Comparison of ENCODE assay signal across 9 cellular contexts in genomic region chr11:20367313-20367948, GRCh38. TPM values are rescaled to one million over a fixed set of nuclear protein-coding genes. Genes with fewer than 3 reads are reported as not detected.
DNase-seq lines count a peak whose midpoint lies in the region; ATAC-seq, FAIRE-seq and TF ChIP-seq lines count a peak whose summit lies in the region.
"Had no signal": no experiment of that assay in that cellular context is flagged by ENCODE, and none has a peak within 500 bp of the region (broad histone marks: within the 10 kb centered on the region; RNA-seq: fewer than 3 reads in every experiment).

No MANE protein-coding gene starts in this region.

- intact Hi-C loops in adrenal gland (cut with DNase I): no loop called here
- intact Hi-C loops in kidney (cut with DNase I): no loop called here

- ATAC-seq in HG03520 (IDR thresholded peaks at IDR 0.05; ENCODE audit: unreplicated experiment) (no peak), HG02973 (IDR thresholded peaks at IDR 0.05; ENCODE audit: unreplicated experiment) (no peak)
- ATAC-seq: naive thymus-derived CD8-positive, alpha-beta T cell had no signal

- WGBS in adrenal gland, 4 donors: 41 to 58% (median 46%) methylated on average over 9 of the region's 9 CpGs

- H3K9ac ChIP-seq in kidney (ENCODE audit: low read length in 2 of 2): no peak overlapping the region

- peak; percentile 67 for FAIRE-seq in kidney (lab: Jason Lieb, UNC)

- peaks cover 20 to 39% of the 10 kb centered on the region in 2 donors for H3K4me1 ChIP-seq in adrenal gland (replicated peaks in 1 of 2)
- H3K4me1 ChIP-seq in kidney (ENCODE audit: control insufficient read depth in 1 of 2, insufficient read depth in 1 of 2, low read depth in 1 of 2, low read length in 2 of 2): peaks cover 4 to 13% of the 10 kb centered on the region in 2 donors

- H3K27me3 ChIP-seq in adrenal gland: no peaks in the 10 kb centered on the region

- H3K27ac ChIP-seq in adrenal gland: peak overlapping the region; percentile 26 to 77 (median 53)
- peak overlapping the region in 1 of 2 donors; percentile 51 for H3K27ac ChIP-seq in kidney (ENCODE audit: low read depth in 2 of 2, low read length in 2 of 2)

- no peaks in the 10 kb centered on the region for H3K36me3 ChIP-seq in adrenal gland (replicated peaks in 1 of 2)
- no peaks in the 10 kb centered on the region for H3K36me3 ChIP-seq in kidney (ENCODE audit: control insufficient read depth in 1 of 2, insufficient read depth in 2 of 2, low read length in 2 of 2)

- H3K4me3 ChIP-seq in adrenal gland (no peak overlapping the region), kidney (ENCODE audit: low read length in 2 of 2) (no peak overlapping the region)

- peak; percentile 92 for DNase-seq in EH (ENCODE audit: low read depth)
- peak; percentile 93 for DNase-seq in RKO (ENCODE audit: low spot score)
- DNase-seq in adrenal gland: peak; percentile 71 to 89 (median 79)
- no peak for DNase-seq in kidney
- peak; percentile 36 to 37 for DNase-seq in stimulated activated CD8-positive, alpha-beta memory T cell treated with anti-CD3 and anti-CD28 coated beads, Interleukin-4, amount 100 ng/mL, for 4 hours (ENCODE audit: low read depth in 2 of 2, low spot score in 1 of 2)
- DNase-seq in SHP77 treated with DMSO at 0.1 percent for 48 hours (lab: John Stamatoyannopoulos, UW): no peak

- no peak for TF ChIP-seq CTCF in adrenal gland (IDR thresholded peaks at IDR 0.05)
- no peak for TF ChIP-seq CTCF in kidney (IDR thresholded peaks at IDR 0.05; ENCODE audit: borderline replicate concordance, extremely low read depth, insufficient read depth)

- no peak for TF ChIP-seq POLR2A in adrenal gland (IDR thresholded peaks at IDR 0.05)

- H3K9me3 ChIP-seq in adrenal gland (replicated peaks in 1 of 3) (no peaks in the 10 kb centered on the region), kidney (ENCODE audit: control insufficient read depth in 1 of 2, low read length in 2 of 2) (no peaks in the 10 kb centered on the region)

RNA-seq across cellular contexts. Expression of gene HTATIP2, which starts 3.9 kb away (rescaled TPM):
- total RNA-seq in adrenal gland (100 to 1,000 TPM in 2 of 8 donors, 10 to 100 TPM in 6; 48.8 to 120 (median 78.9) TPM), kidney (37.5 TPM)
- polyA plus RNA-seq in adrenal gland (100 to 1,000 TPM in 1 of 3 donors, 10 to 100 TPM in 2; 33.1 to 156 (median 35.7) TPM), kidney (ENCODE audit: insufficient read depth, low read depth, low replicate concordance) (57.8 TPM)

RNA-seq across cellular contexts. Expression of gene PRMT3, which starts 20.1 kb away (rescaled TPM):
- 10 to 100 TPM; 11.4 to 23.4 (median 15.0) TPM for total RNA-seq in adrenal gland
- 10 to 100 TPM in 2 of 3 donors, 1 to 10 TPM in 1; 7.6 to 21.9 (median 10.0) TPM for polyA plus RNA-seq in adrenal gland
- 16.0 TPM for total RNA-seq in kidney
- polyA plus RNA-seq in kidney (ENCODE audit: insufficient read depth, low read depth, low replicate concordance): 6.8 TPM

Comparison
In these comparisons a context has a peak if more than half of its experiments do, and no peak if none do; other contexts are left out.
1. DNase-seq: peak in EH (single experiment), RKO (single experiment), adrenal gland (7 of 7) and stimulated activated CD8-positive, alpha-beta memory T cell treated with anti-CD3 and anti-CD28 coated beads, Interleukin-4, amount 100 ng/mL, for 4 hours (2 of 2); none in kidney (single experiment) and SHP77 treated with DMSO at 0.1 percent for 48 hours (single experiment).